In genomic region chr20:62056975-62057374, GRCh38 we compare ENCODE assay signal across 34 cellular contexts.
"Had no signal": no experiment of that assay in that cellular context is flagged by ENCODE, and none has a peak within 500 bp of the region (broad histone marks: within the 10 kb centered on the region; RNA-seq: fewer than 3 reads in every experiment).

No MANE protein-coding gene starts in this region.

- H3K4me3 ChIP-seq: adrenal gland, body of pancreas, coronary artery, dorsolateral prefrontal cortex, gastrocnemius medialis, left ventricle myocardium inferior, lung, mucosa of descending colon, ovary, prostate gland, sigmoid colon, stomach, tibial nerve had no signal

- H3K36me3 Mint-ChIP-seq: natural killer cell treated with Interleukin-12 subunit alpha and Interleukin-12 subunit beta and Interleukin-15 and Interleukin-18, amount 100 ng/mL, for 72 hours had no signal

- H3K27me3 ChIP-seq: adrenal gland, body of pancreas, dorsolateral prefrontal cortex, gastrocnemius medialis, neutrophil, ovary, sigmoid colon, stomach, tibial nerve had no signal

- H3K36me3 ChIP-seq: gastrocnemius medialis, left ventricle myocardium inferior, ovary, prostate gland had no signal

- H3K9me3 Mint-ChIP-seq: activated CD4-positive, alpha-beta T cell treated with anti-CD3 and anti-CD28 coated beads, Interleukin-2, amount 10 ng/mL, durations not matched to agents 7 days and 5 days; activated naive CD4-positive, alpha-beta T cell treated with anti-CD3 and anti-CD28 coated beads for 36 hours; activated naive CD8-positive, alpha-beta T cell treated with anti-CD3 and anti-CD28 coated beads for 36 hours; activated T-helper 1 cell treated with anti-CD3 and anti-CD28 coated beads, Interleukin-12 subunit alpha, Interleukin-12 subunit beta, Interleukin-2, Interleukin-4 antibody, amounts not matched to agents 30 ng/mL and 10 ng/mL and 1 ng/mL, durations not matched to agents 14 hours and 24 hours and 36 hours; natural killer cell treated with Interleukin-12 subunit alpha and Interleukin-12 subunit beta and Interleukin-15 and Interleukin-18, amount 100 ng/mL, for 72 hours; stimulated activated naive B cell treated with anti-CD40 and anti-IgM and Interleukin-4, amounts not matched to agents 10 μg/mL and 1 μg/mL and 100 μg/mL, for 72 hours; WTC11 had no signal

- DNase-seq: activated CD4-positive, alpha-beta T cell treated with anti-CD3 and anti-CD28 coated beads for 1 hour; activated CD4-positive, alpha-beta T cell treated with anti-CD3 and anti-CD28 coated beads, Interleukin-2, amount 10 ng/mL, durations not matched to agents 7 days and 5 days; activated effector memory CD4-positive, alpha-beta T cell treated with anti-CD3 and anti-CD28 coated beads, Interleukin-2, amount 50 U/mL, for 16 hours; activated naive CD4-positive, alpha-beta T cell treated with anti-CD3 and anti-CD28 coated beads for 36 hours; activated naive CD8-positive, alpha-beta T cell treated with anti-CD3 and anti-CD28 coated beads for 36 hours; activated T-cell treated with anti-CD3 and anti-CD28 coated beads for 4 hours; adrenal gland; aorta; body of pancreas; cerebellar nuclear complex; dorsolateral prefrontal cortex; effector memory CD4-positive, alpha-beta T cell; erythroblast; gastrocnemius medialis; glutamatergic neuron; left ventricle myocardium inferior; mesendoderm; mucosa of descending colon; retina; sigmoid colon; small intestine; stimulated activated CD4-positive, alpha-beta T cell treated with anti-CD3 and anti-CD28 coated beads, Interleukin-1b, Interleukin-23, amount 100 ng/mL, for 48 hours; stimulated activated naive B cell treated with anti-CD40 and anti-IgM and Interleukin-4, amounts not matched to agents 10 μg/mL and 1 μg/mL and 100 μg/mL, for 72 hours; stomach; T-helper 2 cell had no signal

- H3K27me3 Mint-ChIP-seq: activated CD4-positive, alpha-beta T cell treated with anti-CD3 and anti-CD28 coated beads, Interleukin-2, amount 10 ng/mL, durations not matched to agents 7 days and 5 days; activated naive CD8-positive, alpha-beta T cell treated with anti-CD3 and anti-CD28 coated beads for 36 hours; natural killer cell treated with Interleukin-12 subunit alpha and Interleukin-12 subunit beta and Interleukin-15 and Interleukin-18, amount 100 ng/mL, for 72 hours; stimulated activated naive B cell treated with anti-CD40 and anti-IgM and Interleukin-4, amounts not matched to agents 10 μg/mL and 1 μg/mL and 100 μg/mL, for 72 hours had no signal

- H3K4me3 Mint-ChIP-seq: activated CD4-positive, alpha-beta T cell treated with anti-CD3 and anti-CD28 coated beads, Interleukin-2, amount 10 ng/mL, durations not matched to agents 7 days and 5 days; activated naive CD4-positive, alpha-beta T cell treated with anti-CD3 and anti-CD28 coated beads for 36 hours; activated naive CD8-positive, alpha-beta T cell treated with anti-CD3 and anti-CD28 coated beads for 36 hours; activated T-helper 1 cell treated with anti-CD3 and anti-CD28 coated beads, Interleukin-12 subunit alpha, Interleukin-12 subunit beta, Interleukin-2, Interleukin-4 antibody, amounts not matched to agents 30 ng/mL and 10 ng/mL and 1 ng/mL, durations not matched to agents 14 hours and 24 hours and 36 hours; natural killer cell treated with Interleukin-12 subunit alpha and Interleukin-12 subunit beta and Interleukin-15 and Interleukin-18, amount 100 ng/mL, for 72 hours; stimulated activated naive B cell treated with anti-CD40 and anti-IgM and Interleukin-4, amounts not matched to agents 10 μg/mL and 1 μg/mL and 100 μg/mL, for 72 hours; WTC11 had no signal

- H3K27ac Mint-ChIP-seq: activated CD4-positive, alpha-beta T cell treated with anti-CD3 and anti-CD28 coated beads, Interleukin-2, amount 10 ng/mL, durations not matched to agents 7 days and 5 days; activated naive CD4-positive, alpha-beta T cell treated with anti-CD3 and anti-CD28 coated beads for 36 hours; activated naive CD8-positive, alpha-beta T cell treated with anti-CD3 and anti-CD28 coated beads for 36 hours; activated T-helper 1 cell treated with anti-CD3 and anti-CD28 coated beads, Interleukin-12 subunit alpha, Interleukin-12 subunit beta, Interleukin-2, Interleukin-4 antibody, amounts not matched to agents 30 ng/mL and 10 ng/mL and 1 ng/mL, durations not matched to agents 14 hours and 24 hours and 36 hours; natural killer cell treated with Interleukin-12 subunit alpha and Interleukin-12 subunit beta and Interleukin-15 and Interleukin-18, amount 100 ng/mL, for 72 hours; stimulated activated naive B cell treated with anti-CD40 and anti-IgM and Interleukin-4, amounts not matched to agents 10 μg/mL and 1 μg/mL and 100 μg/mL, for 72 hours; WTC11 had no signal

- H3K4me1 ChIP-seq: prostate gland had no signal

- ATAC-seq: body of pancreas; gastrocnemius medialis; mucosa of descending colon; natural killer cell treated with Interleukin-12 subunit alpha and Interleukin-12 subunit beta and Interleukin-15 and Interleukin-18, amount 100 ng/mL, for 72 hours; stimulated activated naive B cell treated with anti-CD40 and anti-IgM and Interleukin-4, amounts not matched to agents 10 μg/mL and 1 μg/mL and 100 μg/mL, for 72 hours; WTC11 had no signal

- H3K27ac ChIP-seq: adrenal gland, body of pancreas, coronary artery, dorsolateral prefrontal cortex, gastrocnemius medialis, left ventricle myocardium inferior, neutrophil, ovary, prostate gland, sigmoid colon, stomach, tibial nerve had no signal

- H3K9me3 ChIP-seq: adrenal gland, body of pancreas, gastrocnemius medialis, left ventricle myocardium inferior, mucosa of descending colon, neutrophil, ovary, prostate gland, sigmoid colon, stomach, tibial nerve had no signal
